Comparison of ENCODE assay signal across 8 cellular contexts in genomic region chr2:529425-529824, GRCh38.
A peak's percentile ranks its signal among the peaks of the same experiment; 100 is the strongest.
DNase-seq lines count a peak whose midpoint lies in the region; ATAC-seq and FAIRE-seq lines count a peak whose summit lies in the region.

No MANE protein-coding gene starts in this region.

- ATAC-seq in HG02610 (IDR thresholded peaks at IDR 0.05; ENCODE audit: unreplicated experiment): no peak

- DNase-seq in DMS114 treated with DMSO at 0.1 percent for 48 hours (lab: John Stamatoyannopoulos, UW; ENCODE audit: unreplicated experiment) (peak; percentile 81), MV-4-11 (lab: John Stamatoyannopoulos, UW) (peak; percentile 6), kidney tubule cell (ENCODE audit: low spot score) (peak; percentile 48), glomerular visceral epithelial cell (ENCODE audit: extremely low spot score) (no peak), inferior parietal cortex (ENCODE audit: extremely low spot score) (no peak), NCI-H1048 (lab: John Stamatoyannopoulos, UW) (no peak)

- FAIRE-seq in TTC549 (lab: Jason Lieb, UNC): peak; percentile 80

Comparison
In these comparisons a context has a peak if more than half of its experiments do, and no peak if none do; other contexts are left out.
1. DNase-seq: peak in DMS114 treated with DMSO at 0.1 percent for 48 hours (single experiment), MV-4-11 (single experiment) and kidney tubule cell (single experiment); none in glomerular visceral epithelial cell (single experiment), inferior parietal cortex (single experiment) and NCI-H1048 (single experiment).